In genomic region chr16:80518436-80518835, GRCh38 we compare ENCODE assay signal across 1 cellular context.
TF ChIP-seq lines count a peak whose summit lies in the region.

No MANE protein-coding gene starts in this region.

TF ChIP-seq in SK-N-SH treated with all-trans-retinoic acid at 6 μM for 48 hours, 23 proteins besides CTCF, POLR2A, EP300 and RAD21 (continued from another document):
- no peak for TF ChIP-seq TSHZ2 (CRISPR knock-in tag; IDR thresholded peaks at IDR 0.05)
